ENCODE assay signal across 8 cellular contexts in the genomic region with DNA sequence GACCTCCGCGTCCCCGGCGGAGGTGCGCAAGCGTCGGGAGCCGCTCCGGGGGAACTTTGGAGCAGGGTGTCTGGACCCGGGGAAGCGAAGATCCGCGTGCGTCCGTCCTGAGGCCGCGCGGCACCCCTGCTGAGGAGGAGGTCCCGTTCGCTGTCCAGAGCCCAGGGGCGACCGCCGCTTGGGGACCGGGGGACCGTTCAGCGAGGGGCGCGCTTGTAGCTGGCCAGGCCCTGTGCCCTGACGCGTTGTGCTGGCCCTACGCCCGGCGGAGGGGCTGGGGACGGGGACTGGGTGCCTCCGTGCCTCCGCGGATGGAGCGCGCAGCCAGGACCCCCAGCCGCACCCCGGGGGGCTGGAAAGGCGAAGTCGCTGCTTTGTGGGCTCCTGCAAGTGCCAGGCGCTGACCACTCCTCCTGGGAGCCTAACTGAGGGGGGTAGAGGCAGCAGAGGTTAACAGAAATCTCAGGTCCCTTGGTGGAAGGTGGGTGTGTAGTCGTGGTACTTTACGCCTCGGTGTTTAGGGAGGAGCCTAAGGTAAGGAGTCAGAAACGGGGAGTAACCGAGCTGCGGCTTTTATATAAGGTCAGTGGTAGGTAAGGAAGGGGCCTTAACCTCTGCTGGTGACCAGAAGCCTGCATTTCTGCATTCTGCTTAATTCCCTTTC. TPM values are rescaled to one million over a fixed set of nuclear protein-coding genes. Genes with fewer than 3 reads are reported as not detected.
DNase-seq lines count a peak whose midpoint lies in the region; ATAC-seq and TF ChIP-seq lines count a peak whose summit lies in the region.

A gene (plus strand): TSS at position 605 of the 664 bp plus-strand sequence. CDS start 90,642 bp downstream, outside the sequence.

- no peak for TF ChIP-seq POLR2A in right lobe of liver (IDR thresholded peaks at IDR 0.05)
- TF ChIP-seq POLR2A in suprapubic skin (IDR thresholded peaks at IDR 0.05): no peak

- peak; percentile 63 for DNase-seq in ELF-1 (ENCODE audit: low read depth, low spot score)
- no peak for DNase-seq in coronary artery (ENCODE audit: low spot score)
- DNase-seq in right lobe of liver: peak; percentile 56 to 69 (median 57)
- peak in 1 of 2 donors; percentile 65 for DNase-seq in suprapubic skin (ENCODE audit: low spot score in 2 of 2)
- no peak for DNase-seq in NCI-H187 treated with DMSO at 0.1 percent for 48 hours (lab: John Stamatoyannopoulos, UW)
- DNase-seq in NCI-H1105 treated with DMSO at 0.1 percent for 48 hours (lab: John Stamatoyannopoulos, UW): no peak

- H3K9me3 ChIP-seq in right lobe of liver: no peaks in the 10 kb centered on the region
- H3K9me3 ChIP-seq in suprapubic skin: no peaks in the 10 kb centered on the region

- H3K4me1 ChIP-seq in right lobe of liver: peaks cover 0 to 7% (median 0%) of the 10 kb centered on the region in 4 donors
- peaks cover 21% of the 10 kb centered on the region for H3K4me1 ChIP-seq in suprapubic skin

- TF ChIP-seq RAD21 in Ishikawa (IDR thresholded peaks at IDR 0.05; ENCODE audit: low read depth): no peak

- H3K27me3 ChIP-seq in right lobe of liver: no peaks in the 10 kb centered on the region
- peaks cover 19% of the 10 kb centered on the region for H3K27me3 ChIP-seq in suprapubic skin

- WGBS in right lobe of liver (ENCODE audit: insufficient coverage, low coverage, low lambda C conversion rate, missing lambda C conversion rate): 4% methylated on average over 17 of the region's 50 CpGs
- WGBS in suprapubic skin: 2% methylated on average over 7 of the region's 50 CpGs

- no peak for TF ChIP-seq EP300 in Ishikawa (IDR thresholded peaks at IDR 0.05; ENCODE audit: borderline replicate concordance)
- TF ChIP-seq EP300 in suprapubic skin (IDR thresholded peaks at IDR 0.05): no peak

- TF ChIP-seq CTCF in coronary artery (IDR thresholded peaks at IDR 0.05): no peak
- no peak for TF ChIP-seq CTCF in right lobe of liver (IDR thresholded peaks at IDR 0.05)
- no peak for TF ChIP-seq CTCF in suprapubic skin (IDR thresholded peaks at IDR 0.05)

- intact Hi-C loops in right lobe of liver (cut with DNase I): no loop called here

- H3K36me3 ChIP-seq in right lobe of liver (no peaks in the 10 kb centered on the region), suprapubic skin (no peaks in the 10 kb centered on the region)

- H3K27ac ChIP-seq in coronary artery (peak within 1 kb of the TSS; percentile 58 to 83), right lobe of liver (peak within 1 kb of the TSS; percentile 67 to 85 (median 69)), suprapubic skin (peak within 1 kb of the TSS; percentile 82)

- H3K4me3 ChIP-seq in coronary artery (peak within 1 kb of the TSS; percentile 82), right lobe of liver (peak within 1 kb of the TSS; percentile 74 to 81 (median 74)), suprapubic skin (peak within 1 kb of the TSS; percentile 85)

- ATAC-seq in right lobe of liver (peak; percentile 66 to 69 (median 66)), HG03378 (IDR thresholded peaks at IDR 0.05; ENCODE audit: unreplicated experiment) (no peak)

TF ChIP-seq in Ishikawa, 13 proteins besides CTCF, POLR2A, EP300 and RAD21:
- no peak for TF ChIP-seq CEBPB (IDR thresholded peaks at IDR 0.05)
- TF ChIP-seq ZBTB7A (IDR thresholded peaks at IDR 0.05; ENCODE audit: low read depth): peak; percentile 63; the same call in 1 of the 2 replicates

RNA-seq across cellular contexts. Expression of the gene that starts here (rescaled TPM):
- 10 to 100 TPM in 3 of 6 experiments, 1 to 10 TPM in 3; 4.9 to 15.8 (median 10.8) TPM for total RNA-seq in right lobe of liver
- total RNA-seq in suprapubic skin: 10 to 100 TPM in 3 of 4 donors, 1 to 10 TPM in 1; 9.7 to 17.8 (median 11.7) TPM

Comparison
In these comparisons a context has a peak if more than half of its experiments do, and no peak if none do; other contexts are left out.
1. DNase-seq: peak in ELF-1 (single experiment) and right lobe of liver (3 of 3); none in coronary artery (single experiment), NCI-H187 treated with DMSO at 0.1 percent for 48 hours (single experiment) and NCI-H1105 treated with DMSO at 0.1 percent for 48 hours (single experiment).
2. Peak in every context shown above with its lines, with median percentiles within 50 percentile points of each other: H3K27ac ChIP-seq and H3K4me3 ChIP-seq.